ENCODE assay signal across 10 cellular contexts in the genomic region with DNA sequence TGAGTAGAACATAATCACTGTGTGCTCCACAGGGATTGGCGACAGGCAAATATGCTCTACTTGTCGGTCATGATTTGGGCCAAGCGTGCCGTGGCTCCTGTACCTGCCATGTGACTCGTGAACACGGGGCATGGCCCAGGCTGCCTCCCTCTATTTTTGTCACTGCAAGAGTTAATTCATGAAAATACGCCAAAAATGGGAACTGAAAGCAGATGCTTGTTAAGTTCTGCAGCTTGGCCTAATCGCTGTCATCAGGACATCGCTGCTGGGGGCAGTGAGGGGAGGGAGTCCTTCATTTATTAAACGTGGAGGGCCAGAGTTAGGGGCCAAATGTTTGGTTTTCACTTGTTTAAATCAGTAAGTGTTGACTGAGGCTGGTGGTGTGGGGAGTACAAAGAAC.
A peak's percentile ranks its signal among the peaks of the same experiment; 100 is the strongest.
DNase-seq lines count a peak whose midpoint lies in the region; ATAC-seq and TF ChIP-seq lines count a peak whose summit lies in the region.
"Had no signal": no experiment of that assay in that cellular context is flagged by ENCODE, and none has a peak within 500 bp of the region (broad histone marks: within the 10 kb centered on the region; RNA-seq: fewer than 3 reads in every experiment).

No MANE protein-coding gene starts in this region.

- peak; percentile 91 for DNase-seq in GM12865 (ENCODE audit: low read depth)
- no peak for DNase-seq in aorta
- no peak for DNase-seq in WERI-Rb-1
- DNase-seq in heart right ventricle, result no peak
- DNase-seq in epidermal melanocyte (ENCODE audit: insufficient read length, low spot score), result no peak
- DNase-seq: Calu3, IMR-90 had no signal

- H3K27me3 ChIP-seq in SU-DHL-6 (ENCODE audit: low read length) (no peaks in the 10 kb centered on the region), aorta (ENCODE audit: control insufficient read depth in 1 of 2, insufficient read depth in 2 of 2, low read length in 1 of 2) (no peaks in the 10 kb centered on the region), WERI-Rb-1 (ENCODE audit: insufficient read depth, low read depth, severe bottlenecking) (no peaks in the 10 kb centered on the region), heart right ventricle (no peaks in the 10 kb centered on the region)

- ATAC-seq in GM19397 (IDR thresholded peaks at IDR 0.05; ENCODE audit: unreplicated experiment), result peak; percentile 47
- ATAC-seq in HG03095 (IDR thresholded peaks at IDR 0.05; ENCODE audit: unreplicated experiment), result peak; percentile 46
- ATAC-seq in aorta (ENCODE audit: low FRiP score), result no peak
- no peak for ATAC-seq in heart right ventricle

- H3K4me1 ChIP-seq in aorta (ENCODE audit: control insufficient read depth in 1 of 2, insufficient read depth in 2 of 2, low read length in 2 of 2) (peaks cover 0 to 3% of the 10 kb centered on the region in 2 donors), heart right ventricle (peaks cover 0 to 81% (median 68%) of the 10 kb centered on the region in 9 donors)

- peak overlapping the region; percentile 75 for H3K4me2 ChIP-seq in SU-DHL-6 (ENCODE audit: low read depth, low read length, poor library complexity, severe bottlenecking)

- H3F3A ChIP-seq in SU-DHL-6 (ENCODE audit: insufficient read depth), result peaks cover 77% of the 10 kb centered on the region

- H3K36me3 ChIP-seq in SU-DHL-6 (ENCODE audit: low read length) (no peaks in the 10 kb centered on the region), aorta (ENCODE audit: control insufficient read depth in 1 of 2, insufficient read depth in 2 of 2, low read length in 1 of 2) (no peaks in the 10 kb centered on the region), WERI-Rb-1 (no peaks in the 10 kb centered on the region), heart right ventricle (no peaks in the 10 kb centered on the region)

- H3K9ac ChIP-seq in SU-DHL-6 (ENCODE audit: low read length), result peak overlapping the region; percentile 46

- WGBS in aorta, 2 donors, result 84% methylated on average over 10 of the region's 10 CpGs
- WGBS in heart right ventricle, 2 donors, result 72% methylated on average over 10 of the region's 10 CpGs

- no peaks in the 10 kb centered on the region for H4K20me1 ChIP-seq in SU-DHL-6 (ENCODE audit: low read depth, low read length)

- peak overlapping the region; percentile 46 for H3K4me3 ChIP-seq in GM12865 (ENCODE audit: low read depth, low read length)
- H3K4me3 ChIP-seq in SU-DHL-6 (ENCODE audit: insufficient read depth, low read length, poor library complexity, severe bottlenecking), result peak overlapping the region; percentile 4
- H3K4me3 ChIP-seq in aorta (ENCODE audit: low read length in 2 of 2), result no peak overlapping the region
- no peak overlapping the region for H3K4me3 ChIP-seq in WERI-Rb-1 (ENCODE audit: low read depth, low read length)
- H3K4me3 ChIP-seq in heart right ventricle, result no peak overlapping the region

- no peak overlapping the region for H2AFZ ChIP-seq in SU-DHL-6 (ENCODE audit: low read depth, low read length, severe bottlenecking)

- H3K9me3 ChIP-seq in SU-DHL-6 (ENCODE audit: insufficient read depth, low read length), result no peaks in the 10 kb centered on the region
- no peaks in the 10 kb centered on the region for H3K9me3 ChIP-seq in aorta (ENCODE audit: control insufficient read depth, low read length)
- no peaks in the 10 kb centered on the region for H3K9me3 ChIP-seq in WERI-Rb-1 (ENCODE audit: severe bottlenecking)
- H3K9me3 ChIP-seq in heart right ventricle, result no peaks in the 10 kb centered on the region

- TF ChIP-seq CTCF in GM12865 (IDR thresholded peaks at IDR 0.05; ENCODE audit: insufficient read depth, low read depth, low read length, missing control alignments), result no peak
- TF ChIP-seq CTCF in SU-DHL-6 (IDR thresholded peaks at IDR 0.05; ENCODE audit: insufficient read depth, low read length, poor library complexity, severe bottlenecking), result no peak
- TF ChIP-seq CTCF in WERI-Rb-1 (IDR thresholded peaks at IDR 0.05; ENCODE audit: low read depth, low read length), result no peak
- no peak for TF ChIP-seq CTCF in heart right ventricle (IDR thresholded peaks at IDR 0.05)

- H3K27ac ChIP-seq in SU-DHL-6 (ENCODE audit: low read depth, low read length) (peak overlapping the region; percentile 92), aorta (ENCODE audit: low read depth in 1 of 2, low read length in 2 of 2) (no peak overlapping the region), WERI-Rb-1 (no peak overlapping the region), heart right ventricle (no peak overlapping the region)

- H3K79me2 ChIP-seq in SU-DHL-6 (ENCODE audit: insufficient read depth, low read length), result peaks cover 53% of the 10 kb centered on the region; the same call in 1 of the 2 replicates

- intact Hi-C loops in aorta (cut with DNase I), result loop anchor here in 1 of 2 donors (5.0 kb wide), 1 partner anchor 96 kb away; no protein-coding TSS in a partner anchor
- intact Hi-C loops in heart right ventricle (cut with DNase I), result loop anchor here in 2 of 10 donors (10.0 kb wide), 1 partner anchor 117 kb away; no protein-coding TSS in a partner anchor

- no peaks in the 10 kb centered on the region for H3K9me2 ChIP-seq in SU-DHL-6 (replicated peaks; ENCODE audit: insufficient read depth, low read length)

Comparison
In these comparisons a context has a peak if more than half of its experiments do, and no peak if none do; other contexts are left out.
1. H3K4me3 ChIP-seq: peak in GM12865 (single experiment) and SU-DHL-6 (single experiment); none in aorta (0 of 2), WERI-Rb-1 (single experiment) and heart right ventricle (0 of 10).
2. ATAC-seq: peak in GM19397 (single experiment) and HG03095 (single experiment); none in aorta (single experiment) and heart right ventricle (0 of 8).